In genomic region chr7:133309333-133309732, GRCh38 we compare ENCODE assay signal across 34 cellular contexts.
"Had no signal": no experiment of that assay in that cellular context is flagged by ENCODE, and none has a peak within 500 bp of the region (broad histone marks: within the 10 kb centered on the region; RNA-seq: fewer than 3 reads in every experiment).

No MANE protein-coding gene starts in this region.

- H3K9ac ChIP-seq: KMS-11 had no signal

- H3K9me3 ChIP-seq: MG63 had no signal

- H3K4me2 ChIP-seq: KMS-11 had no signal

- H3K36me3 ChIP-seq: MG63 had no signal

- DNase-seq: Karpas-422, Kasumi-1, MG63, MM.1S, MV-4-11, NCI-H1048, NCI-H1092, NCI-H1092 treated with DMSO at 0.1 percent for 48 hours, NCI-H1105, NCI-H1105 treated with DMSO at 0.1 percent for 48 hours, NCI-H1417, NCI-H1417 treated with DMSO at 0.1 percent for 48 hours, NCI-H1436, NCI-H1436 treated with DMSO at 0.1 percent for 48 hours, NCI-H146, NCI-H1694, NCI-H1694 treated with DMSO at 0.1 percent for 48 hours, NCI-H187, NCI-H187 treated with DMSO at 0.1 percent for 48 hours, NCI-H1930, NCI-H2029, NCI-H2029 treated with DMSO at 0.1 percent for 48 hours, NCI-H2081, NCI-H2081 treated with DMSO at 0.1 percent for 48 hours, NCI-H2107, NCI-H2171, NCI-H2171 treated with DMSO at 0.1 percent for 48 hours, NCI-H2227 treated with DMSO at 0.1 percent for 48 hours, NCI-H226, NCI-H345, NCI-H446, NCI-H446 treated with DMSO at 0.1 percent for 48 hours, NCI-H510A had no signal

- H3K4me3 ChIP-seq: MG63 had no signal

- H3K27me3 ChIP-seq: MG63 had no signal

- H3K27ac ChIP-seq: KMS-11 had no signal
